ENCODE assay signal across 25 cellular contexts in genomic region chr9:136017813-136018190, GRCh38. TPM values are rescaled to one million over a fixed set of nuclear protein-coding genes. Genes with fewer than 3 reads are reported as not detected.
DNase-seq lines count a peak whose midpoint lies in the region; ATAC-seq, FAIRE-seq and TF ChIP-seq lines count a peak whose summit lies in the region.
"Had no signal": no experiment of that assay in that cellular context is flagged by ENCODE, and none has a peak within 500 bp of the region (broad histone marks: within the 10 kb centered on the region; RNA-seq: fewer than 3 reads in every experiment).

No MANE protein-coding gene starts in this region.

- POLR2A ChIA-PET in K562 (lab: Yijun Ruan, JAX), result interaction anchor here (0.6 kb wide), 1 partner anchor 229 kb away, joined by 4 read pairs; no protein-coding TSS in a partner anchor

- DNase-seq in activated naive CD4-positive, alpha-beta T cell treated with anti-CD3 and anti-CD28 coated beads, Interleukin-2, amount 50 U/mL, for 16 hours, result peak; percentile 7
- DNase-seq in activated naive CD4-positive, alpha-beta T cell treated with anti-CD3 and anti-CD28 coated beads, Interleukin-2, amount 10 ng/mL, durations not matched to agents 7 days and 5 days, result no peak
- DNase-seq in COR-L47 (lab: John Stamatoyannopoulos, UW) (peak; percentile 7), K562 (ENCODE audit: extremely low read depth in 1 of 4, low spot score in 3 of 4) (no peak), sigmoid colon (peak; percentile 61), NCI-H2171 treated with DMSO at 0.1 percent for 48 hours (lab: John Stamatoyannopoulos, UW) (no peak)
- DNase-seq in stimulated activated CD4-positive, alpha-beta T cell treated with anti-CD3 and anti-CD28 coated beads, Interleukin-4, amount 100 ng/mL, for 4 hours, result no peak
- DNase-seq: activated CD4-positive, CD25-positive, alpha-beta regulatory T cell; EL; HFFc6; IMR-90; natural killer cell; NCI-H187 treated with DMSO at 0.1 percent for 48 hours; NCI-H2171; NCI-H510A; occipital lobe; RPMI8226; stimulated activated naive B cell treated with anti-CD40 and anti-IgM and Interleukin-4, amounts not matched to agents 10 μg/mL and 1 μg/mL and 100 μg/mL, for 72 hours had no signal

- peaks cover 9% of the 10 kb centered on the region for H3K9me1 ChIP-seq in K562 (ENCODE audit: control insufficient read depth, insufficient read depth, low read length)

- H3K9me3 ChIP-seq in K562 (replicated peaks; ENCODE audit: control insufficient read depth, insufficient read depth, low read depth, low read length) (no peaks in the 10 kb centered on the region), sigmoid colon (no peaks in the 10 kb centered on the region)
- H3K9me3 ChIP-seq: gastrocnemius medialis, mucosa of descending colon had no signal

- H3K36me3 ChIP-seq in K562 (ENCODE audit: control insufficient read depth, insufficient read depth, low read length) (peaks cover 34% of the 10 kb centered on the region; the same call in 2 of the 3 replicates), sigmoid colon (peaks cover 0 to 44% (median 12%) of the 10 kb centered on the region in 4 donors)

- no peak overlapping the region for H2AFZ ChIP-seq in K562 (ENCODE audit: low read depth, low read length)

- no peaks in the 10 kb centered on the region for H3K27me3 Mint-ChIP-seq in activated naive CD4-positive, alpha-beta T cell treated with anti-CD3 and anti-CD28 coated beads, Interleukin-2, amount 10 ng/mL, durations not matched to agents 7 days and 5 days
- H3K27me3 Mint-ChIP-seq: activated naive CD4-positive, alpha-beta T cell treated with anti-CD3 and anti-CD28 coated beads, Interleukin-2, amount 50 U/mL, for 24 hours had no signal

- H3K4me2 ChIP-seq in K562 (ENCODE audit: insufficient read depth, low read length), result no peak overlapping the region

- no peaks in the 10 kb centered on the region for H3K4me1 Mint-ChIP-seq in activated naive CD4-positive, alpha-beta T cell treated with anti-CD3 and anti-CD28 coated beads, Interleukin-2, amount 10 ng/mL, durations not matched to agents 7 days and 5 days
- H3K4me1 Mint-ChIP-seq: stimulated activated naive B cell treated with anti-CD40 and anti-IgM and Interleukin-4, amounts not matched to agents 10 μg/mL and 1 μg/mL and 100 μg/mL, for 72 hours had no signal

- H3K4me3 Mint-ChIP-seq in activated naive CD4-positive, alpha-beta T cell treated with anti-CD3 and anti-CD28 coated beads, Interleukin-2, amount 10 ng/mL, durations not matched to agents 7 days and 5 days, result no peak overlapping the region
- H3K4me3 Mint-ChIP-seq: activated naive CD4-positive, alpha-beta T cell treated with anti-CD3 and anti-CD28 coated beads, Interleukin-2, amount 50 U/mL, for 24 hours; HFFc6; natural killer cell; stimulated activated naive B cell treated with anti-CD40 and anti-IgM and Interleukin-4, amounts not matched to agents 10 μg/mL and 1 μg/mL and 100 μg/mL, for 72 hours; T-helper 1 cell treated with Interleukin-12 subunit alpha and Interleukin-12 subunit beta and Interleukin-4 antibody, amounts not matched to agents 30 μg/mL and 1 μg/mL, for 36 hours had no signal

- TF ChIP-seq POLR2A in K562 (conservative IDR thresholded peaks at IDR 0.05) (no peak), sigmoid colon (IDR thresholded peaks at IDR 0.05) (no peak)

- H3K27ac Mint-ChIP-seq in activated naive CD4-positive, alpha-beta T cell treated with anti-CD3 and anti-CD28 coated beads, Interleukin-2, amount 10 ng/mL, durations not matched to agents 7 days and 5 days, result no peak overlapping the region
- H3K27ac Mint-ChIP-seq: activated naive CD4-positive, alpha-beta T cell treated with anti-CD3 and anti-CD28 coated beads, Interleukin-2, amount 50 U/mL, for 24 hours; HFFc6; natural killer cell; stimulated activated naive B cell treated with anti-CD40 and anti-IgM and Interleukin-4, amounts not matched to agents 10 μg/mL and 1 μg/mL and 100 μg/mL, for 72 hours; T-helper 1 cell treated with Interleukin-12 subunit alpha and Interleukin-12 subunit beta and Interleukin-4 antibody, amounts not matched to agents 30 μg/mL and 1 μg/mL, for 36 hours had no signal

- H3K9me3 Mint-ChIP-seq in activated naive CD4-positive, alpha-beta T cell treated with anti-CD3 and anti-CD28 coated beads, Interleukin-2, amount 10 ng/mL, durations not matched to agents 7 days and 5 days, result no peaks in the 10 kb centered on the region
- H3K9me3 Mint-ChIP-seq: activated naive CD4-positive, alpha-beta T cell treated with anti-CD3 and anti-CD28 coated beads, Interleukin-2, amount 50 U/mL, for 24 hours; HFFc6; natural killer cell; T-helper 1 cell treated with Interleukin-12 subunit alpha and Interleukin-12 subunit beta and Interleukin-4 antibody, amounts not matched to agents 30 μg/mL and 1 μg/mL, for 36 hours had no signal

- ATAC-seq in K562, result no peak
- ATAC-seq: gastrocnemius medialis; mucosa of descending colon; natural killer cell; stimulated activated naive B cell treated with anti-CD40 and anti-IgM and Interleukin-4, amounts not matched to agents 10 μg/mL and 1 μg/mL and 100 μg/mL, for 72 hours had no signal

- no peak for TF ChIP-seq EP300 in K562 (IDR thresholded peaks at IDR 0.05; ENCODE audit: low read length)
- no peak for TF ChIP-seq EP300 in sigmoid colon (IDR thresholded peaks at IDR 0.05)

- CTCF ChIA-PET in activated naive CD4-positive, alpha-beta T cell treated with anti-CD3 and anti-CD28 coated beads, Interleukin-2, amount 10 ng/mL, durations not matched to agents 7 days and 5 days (lab: Charles Lee), result no interaction called here
- CTCF ChIA-PET in K562 (lab: Yijun Ruan, JAX; ENCODE audit: low intra/inter-chr PET ratio), result no interaction called here

- H4K20me1 ChIP-seq in K562 (replicated peaks; ENCODE audit: control insufficient read depth, insufficient read depth, low read length), result 0 out of 2 replicates have a peak, but pooled peaks cover 4% of the 10 kb centered on the region

- no TSS peak for BruUV-seq in K562 (replicated peaks; lab: Mats Ljungman, UMichigan)

- TF ChIP-seq RAD21 in K562 (CRISPR knock-in tag; conservative IDR thresholded peaks at IDR 0.05 in 1 of 2, IDR thresholded peaks at IDR 0.05 in 1 of 2), result no peak

- H3K36me3 Mint-ChIP-seq in activated naive CD4-positive, alpha-beta T cell treated with anti-CD3 and anti-CD28 coated beads, Interleukin-2, amount 10 ng/mL, durations not matched to agents 7 days and 5 days, result no peaks in the 10 kb centered on the region
- H3K36me3 Mint-ChIP-seq: activated naive CD4-positive, alpha-beta T cell treated with anti-CD3 and anti-CD28 coated beads, Interleukin-2, amount 50 U/mL, for 24 hours; natural killer cell; stimulated activated naive B cell treated with anti-CD40 and anti-IgM and Interleukin-4, amounts not matched to agents 10 μg/mL and 1 μg/mL and 100 μg/mL, for 72 hours had no signal

- in situ Hi-C loops in K562 (cut with MboI), result no loop called here

- intact Hi-C loops in K562 (cut with micrococcal nuclease) (no loop called here), sigmoid colon (cut with DNase I) (no loop called here)

- peaks cover 35% of the 10 kb centered on the region for H3K79me2 ChIP-seq in K562 (ENCODE audit: control insufficient read depth, insufficient read depth, low read length)

- H3K9ac ChIP-seq in K562 (ENCODE audit: insufficient read depth in 1 of 2, low read depth in 2 of 2, low read length in 2 of 2), result peak overlapping the region in 1 of 2 experiments; percentile 17; a peak in 1 of 4 replicates

- H3K4me3 ChIP-seq in K562, result no peak overlapping the region
- no peak overlapping the region for H3K4me3 ChIP-seq in sigmoid colon
- H3K4me3 ChIP-seq: gastrocnemius medialis, lung, mucosa of descending colon, SK-N-MC had no signal

- H3K4me1 ChIP-seq in K562 (replicated peaks in 1 of 2; ENCODE audit: control insufficient read depth in 2 of 2, insufficient read depth in 2 of 2, low read length in 2 of 2) (peaks cover 0 to 56% of the 10 kb centered on the region in 2 experiments; a peak in 2 of 5 replicates), sigmoid colon (peaks cover 0 to 56% (median 43%) of the 10 kb centered on the region in 4 donors)

- no peak for FAIRE-seq in K562 (lab: Jason Lieb, UNC)
- FAIRE-seq: GM18507 had no signal

- 91% methylated on average over 8 of the region's 16 CpGs for WGBS in K562 (ENCODE audit: insufficient coverage, low coverage, missing lambda C conversion rate)
- WGBS in sigmoid colon, 2 donors, result 93% methylated on average over 16 of the region's 16 CpGs

- H3K27ac ChIP-seq in K562 (ENCODE audit: extremely low read depth, low read depth, low read length), result no peak overlapping the region
- no peak overlapping the region for H3K27ac ChIP-seq in sigmoid colon
- H3K27ac ChIP-seq: gastrocnemius medialis, SK-N-MC had no signal

- H3K27me3 ChIP-seq in K562 (ENCODE audit: control insufficient read depth in 2 of 2, insufficient read depth in 2 of 2, low read length in 2 of 2) (no peaks in the 10 kb centered on the region), sigmoid colon (no peaks in the 10 kb centered on the region)
- H3K27me3 ChIP-seq: gastrocnemius medialis had no signal

- no peak for TF ChIP-seq CTCF in K562 (IDR thresholded peaks at IDR 0.05 in 2 of 3, conservative IDR thresholded peaks at IDR 0.05 in 1 of 3; ENCODE audit: insufficient read depth in 2 of 3, low read depth in 1 of 3, low read length in 3 of 3)
- TF ChIP-seq CTCF in sigmoid colon (IDR thresholded peaks at IDR 0.05), result no peak

TF ChIP-seq in K562, 482 proteins besides CTCF, POLR2A, EP300 and RAD21:
- TF ChIP-seq POLR2G (IDR thresholded peaks at IDR 0.05; ENCODE audit: low read depth, low read length), result 0 out of 2 replicates have a peak, but pooled peaks have one; percentile 6
- TF ChIP-seq YBX1 (IDR thresholded peaks at IDR 0.05), result no peak

RNA-seq across cellular contexts. Expression of gene UBAC1, which starts 56.6 kb away (rescaled TPM):
- 536 and 854 TPM in 2 replicates for total RNA-seq in K562 (2011; cell fraction: chromatin; rRNA removed; ENCODE audit: low replicate concordance)
- 552 and 553 TPM in 2 replicates for total RNA-seq in K562 (2011; cell fraction: nucleolus; rRNA removed)
- 447 and 492 TPM in 2 replicates for total RNA-seq in K562 (2011; cell fraction: nucleoplasm; rRNA removed)
- total RNA-seq in K562 (2014; rRNA removed), result 399 and 504 TPM in 2 replicates
- total RNA-seq in K562 (2014; rRNA removed; fragmentation: Illumina TruSeq; extraction: Trizol), result 138 and 145 TPM in 2 replicates
- 166 and 171 TPM in 2 replicates for total RNA-seq in K562 (2015; rRNA removed; fragmentation: Illumina TruSeq; extraction: Trizol)
- 294 and 309 TPM in 2 replicates for total RNA-seq in K562 (2021)
- 385 and 395 TPM in 2 replicates for polyA plus RNA-seq in K562 (2011; rRNA removed)
- polyA plus RNA-seq in K562 (2011; cell fraction: cytosol; rRNA removed), result 447 and 505 TPM in 2 replicates
- 838 and 845 TPM in 2 replicates for polyA plus RNA-seq in K562 (2011; cell fraction: nucleus; rRNA removed)
- polyA plus RNA-seq in K562 (2012), result 178 and 239 TPM in 2 replicates
- polyA plus RNA-seq in K562 (2014; fragmentation: Illumina TruSeq; extraction: Trizol), result 219 and 228 TPM in 2 replicates
- polyA plus RNA-seq in K562 (2014; fragmentation: Nextera tagmentation; extraction: Ambion mirVana), result 100 to 1,000 TPM in 1 of 2 experiments, 10 to 100 TPM in 1; 94.0 to 117 TPM
- 381 and 405 TPM in 2 replicates for polyA plus RNA-seq in K562 (2014; rRNA removed)
- polyA minus RNA-seq in K562 (2011; rRNA and poly(A)+ RNA removed), result 128 and 165 TPM in 2 replicates
- polyA minus RNA-seq in K562 (2011; cell fraction: cytosol; rRNA and poly(A)+ RNA removed), result 110 and 129 TPM in 2 replicates
- polyA minus RNA-seq in K562 (2011; cell fraction: nucleus; rRNA and poly(A)+ RNA removed), result 120 and 171 TPM in 2 replicates
- total RNA-seq in sigmoid colon, result 10 to 100 TPM; 57.4 to 80.9 (median 67.3) TPM
- 10 to 100 TPM; 60.8 to 76.3 (median 71.8) TPM for polyA plus RNA-seq in sigmoid colon

Comparison
In these comparisons a context has a peak if more than half of its experiments do, and no peak if none do; other contexts are left out.
1. DNase-seq: peak in activated naive CD4-positive, alpha-beta T cell treated with anti-CD3 and anti-CD28 coated beads, Interleukin-2, amount 50 U/mL, for 16 hours (single experiment), COR-L47 (single experiment) and sigmoid colon (single experiment); none in activated naive CD4-positive, alpha-beta T cell treated with anti-CD3 and anti-CD28 coated beads, Interleukin-2, amount 10 ng/mL, durations not matched to agents 7 days and 5 days (single experiment), K562 (0 of 4), stimulated activated CD4-positive, alpha-beta T cell treated with anti-CD3 and anti-CD28 coated beads, Interleukin-4, amount 100 ng/mL, for 4 hours (0 of 2) and NCI-H2171 treated with DMSO at 0.1 percent for 48 hours (single experiment).